Comparison of ENCODE assay signal across 1 cellular context in genomic region chr20:2872304-2873009, GRCh38.
A peak's percentile ranks its signal among the peaks of the same experiment; 100 is the strongest.
TF ChIP-seq lines count a peak whose summit lies in the region.

No MANE protein-coding gene starts in this region.

TF ChIP-seq in HepG2, 621 proteins besides CTCF, POLR2A, EP300 and RAD21 (continued from another document and continues in another):
- TF ChIP-seq CBX5 (CRISPR knock-in tag; IDR thresholded peaks at IDR 0.05; ENCODE audit: borderline replicate concordance) = peak; percentile 76; the same call in 1 of the 2 replicates
- TF ChIP-seq CENPX (CRISPR knock-in tag; IDR thresholded peaks at IDR 0.05) = no peak
- no peak; the same call in 1 of the 2 replicates for TF ChIP-seq ZNF782 (CRISPR knock-in tag; IDR thresholded peaks at IDR 0.05; ENCODE audit: borderline replicate concordance)
- no peak for TF ChIP-seq ARNT (IDR thresholded peaks at IDR 0.05)
- TF ChIP-seq NKX3-1 (CRISPR knock-in tag; IDR thresholded peaks at IDR 0.05) = peak; percentile 42; the same call in 1 of the 2 replicates
- TF ChIP-seq SP2 (CRISPR knock-in tag; IDR thresholded peaks at IDR 0.05) = no peak
- no peak for TF ChIP-seq GPBP1L1 (CRISPR knock-in tag; IDR thresholded peaks at IDR 0.05)
- peak; percentile 84; the same call in 1 of the 2 replicates for TF ChIP-seq ZNF703 (CRISPR knock-in tag; IDR thresholded peaks at IDR 0.05; ENCODE audit: borderline replicate concordance)
- 0 out of 2 replicates have a peak, but pooled peaks have one; percentile 12 for TF ChIP-seq ZMYM4 (CRISPR knock-in tag; IDR thresholded peaks at IDR 0.05)
- TF ChIP-seq ESRRA (CRISPR knock-in tag; IDR thresholded peaks at IDR 0.05; ENCODE audit: low read depth) = no peak; the same call in 1 of the 2 replicates
- TF ChIP-seq ZNF737 (CRISPR knock-in tag; IDR thresholded peaks at IDR 0.05; ENCODE audit: borderline replicate concordance) = no peak
- TF ChIP-seq SSRP1 (CRISPR knock-in tag; IDR thresholded peaks at IDR 0.05) = no peak
- TF ChIP-seq ATRX (CRISPR knock-in tag; IDR thresholded peaks at IDR 0.05; ENCODE audit: borderline replicate concordance) = no peak
- TF ChIP-seq FOSL2 (CRISPR knock-in tag; IDR thresholded peaks at IDR 0.05) = peak; percentile 49
- TF ChIP-seq ZNF615 (CRISPR knock-in tag; IDR thresholded peaks at IDR 0.05; ENCODE audit: borderline replicate concordance) = no peak
- TF ChIP-seq WIZ (CRISPR knock-in tag; IDR thresholded peaks at IDR 0.05) = no peak
- TF ChIP-seq POLR2AphosphoS2 (IDR thresholded peaks at IDR 0.05; ENCODE audit: low read depth, low read length) = no peak
- no peak for TF ChIP-seq ATF7 (IDR thresholded peaks at IDR 0.05)
- TF ChIP-seq ATF7 (CRISPR knock-in tag; IDR thresholded peaks at IDR 0.05) = peak; percentile 81; the same call in 1 of the 2 replicates
- TF ChIP-seq RFXANK (CRISPR knock-in tag; IDR thresholded peaks at IDR 0.05) = no peak
- peak; percentile 79 for TF ChIP-seq HOXA3 (CRISPR knock-in tag; IDR thresholded peaks at IDR 0.05)
- 0 out of 2 replicates have a peak, but pooled peaks have one; percentile 9 for TF ChIP-seq ZNF230 (CRISPR knock-in tag; IDR thresholded peaks at IDR 0.05)
- TF ChIP-seq MED1 (CRISPR knock-in tag; IDR thresholded peaks at IDR 0.05) = peak; percentile 48; the same call in 1 of the 2 replicates
- TF ChIP-seq YY1 (IDR thresholded peaks at IDR 0.05; ENCODE audit: insufficient read depth, insufficient replicate concordance, low read depth, low read length) = no peak
- TF ChIP-seq ZNF552 (CRISPR knock-in tag; IDR thresholded peaks at IDR 0.05; ENCODE audit: borderline replicate concordance) = no peak
- 0 out of 2 replicates have a peak, but pooled peaks have one; percentile 50 for TF ChIP-seq BCL3 (CRISPR knock-in tag; IDR thresholded peaks at IDR 0.05)
- no peak for TF ChIP-seq ZNF124 (CRISPR knock-in tag; IDR thresholded peaks at IDR 0.05)
- TF ChIP-seq ATF7-NPFF (CRISPR knock-in tag; IDR thresholded peaks at IDR 0.05; ENCODE audit: low read depth) = peak; percentile 58
- no peak for TF ChIP-seq ZNF572 (CRISPR knock-in tag; IDR thresholded peaks at IDR 0.05)
- peak; percentile 45 for TF ChIP-seq PRPF4 (IDR thresholded peaks at IDR 0.05; ENCODE audit: low read depth, low read length, poor library complexity, severe bottlenecking)
- peak; percentile 62; the same call in 1 of the 2 replicates for TF ChIP-seq MLX (CRISPR knock-in tag; IDR thresholded peaks at IDR 0.05)
- no peak for TF ChIP-seq ZNF646 (CRISPR knock-in tag; IDR thresholded peaks at IDR 0.05)
- no peak; the same call in 1 of the 2 replicates for TF ChIP-seq ZNF12 (CRISPR knock-in tag; IDR thresholded peaks at IDR 0.05)
- TF ChIP-seq ZNF687 (CRISPR knock-in tag; IDR thresholded peaks at IDR 0.05) = peak; percentile 95
- no peak for TF ChIP-seq JUN (CRISPR knock-in tag; IDR thresholded peaks at IDR 0.05)
- TF ChIP-seq ZNF30 (CRISPR knock-in tag; IDR thresholded peaks at IDR 0.05) = no peak
- TF ChIP-seq TERF1 (CRISPR knock-in tag; IDR thresholded peaks at IDR 0.05) = peak; percentile 18; the same call in 1 of the 2 replicates
- peak; percentile 91; the same call in 1 of the 2 replicates for TF ChIP-seq ZNF317 (CRISPR knock-in tag; IDR thresholded peaks at IDR 0.05)
- no peak for TF ChIP-seq MTA3 (CRISPR knock-in tag; IDR thresholded peaks at IDR 0.05)
- no peak for TF ChIP-seq HNF1A (IDR thresholded peaks at IDR 0.05; ENCODE audit: low read depth)
- no peak for TF ChIP-seq HNF1A (CRISPR knock-in tag; IDR thresholded peaks at IDR 0.05; ENCODE audit: borderline replicate concordance)
